Comparison of ENCODE assay signal across 22 cellular contexts in the genomic region with DNA sequence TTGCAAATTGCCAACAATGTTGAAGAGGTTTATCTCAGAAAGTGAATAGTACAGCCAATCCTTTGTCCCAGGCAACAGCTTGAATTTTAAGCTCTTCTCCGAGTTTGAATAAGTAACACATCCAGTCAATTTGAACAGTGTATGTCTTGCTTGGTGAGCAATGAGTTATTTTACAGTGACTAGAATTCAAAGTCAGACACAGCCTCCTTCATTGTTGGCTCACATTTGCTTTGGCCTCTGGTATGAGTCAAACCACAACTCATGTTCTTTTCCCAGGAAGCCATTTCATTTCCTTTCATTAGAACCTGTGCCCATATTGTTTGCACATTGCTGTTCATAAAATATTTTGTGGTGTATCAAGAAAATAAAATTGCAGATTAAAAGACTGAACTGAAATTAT.
DNase-seq lines count a peak whose midpoint lies in the region; ATAC-seq and TF ChIP-seq lines count a peak whose summit lies in the region.
"Had no signal": no experiment of that assay in that cellular context is flagged by ENCODE, and none has a peak within 500 bp of the region (broad histone marks: within the 10 kb centered on the region; RNA-seq: fewer than 3 reads in every experiment).

No MANE protein-coding gene starts in this region.

- TF ChIP-seq POLR2A in sigmoid colon (IDR thresholded peaks at IDR 0.05): no peak

- intact Hi-C loops in sigmoid colon (cut with DNase I): no loop called here

- ATAC-seq in HG02763 (IDR thresholded peaks at IDR 0.05; ENCODE audit: unreplicated experiment) (no peak), HG03442 (IDR thresholded peaks at IDR 0.05; ENCODE audit: unreplicated experiment) (no peak)
- ATAC-seq: body of pancreas, K562, lower lobe of right lung had no signal

- no peaks in the 10 kb centered on the region for H4K20me1 ChIP-seq in Karpas-422 (ENCODE audit: insufficient read depth, low read depth, low read length)

- H3K27me3 ChIP-seq in sigmoid colon (no peaks in the 10 kb centered on the region), Karpas-422 (ENCODE audit: low read length) (no peaks in the 10 kb centered on the region)
- H3K27me3 ChIP-seq: body of pancreas, neural progenitor cell had no signal

- H3K27ac ChIP-seq in sigmoid colon (peak overlapping the region in 3 of 4 donors; percentile 15 to 22 (median 17)), Karpas-422 (ENCODE audit: low read length) (no peak overlapping the region)
- H3K27ac ChIP-seq: body of pancreas, lower lobe of right lung, neural progenitor cell had no signal

- H3K4me2 ChIP-seq in Karpas-422 (ENCODE audit: low read depth, low read length, poor library complexity, severe bottlenecking): no peak overlapping the region
- H3K4me2 ChIP-seq: neural progenitor cell had no signal

- peak; percentile 3 for DNase-seq in HFF-Myc (ENCODE audit: extremely low read depth, low read depth)
- peak; percentile 51 for DNase-seq in amniotic epithelial cell (ENCODE audit: low read depth)
- peak; percentile 23 for DNase-seq in fibroblast of villous mesenchyme (ENCODE audit: low read depth)
- no peak for DNase-seq in sigmoid colon
- DNase-seq in islet precursor cell: no peak
- no peak for DNase-seq in Karpas-422
- DNase-seq: activated CD4-positive, alpha-beta T cell treated with anti-CD3 and anti-CD28 coated beads, Interleukin-2, amount 50 U/mL, for 48 hours; body of pancreas; CD4-positive, CD25-positive, alpha-beta regulatory T cell; GF-D8; GOT3; hypothalamus; lower lobe of right lung; NCI-H1694; NCI-H510A treated with DMSO at 0.1 percent for 48 hours; SHP77; small intestine; T1000 had no signal

- H3K79me2 ChIP-seq in Karpas-422 (ENCODE audit: low read length): no peaks in the 10 kb centered on the region

- H3K4me3 ChIP-seq in HFF-Myc (replicated peaks; ENCODE audit: low read depth, low read length) (no peak overlapping the region), fibroblast of villous mesenchyme (ENCODE audit: low read depth, low read length) (no peak overlapping the region), sigmoid colon (no peak overlapping the region), Karpas-422 (ENCODE audit: low read length) (no peak overlapping the region)
- H3K4me3 ChIP-seq: body of pancreas, K562, lower lobe of right lung, neural progenitor cell had no signal

- TF ChIP-seq CTCF in HFF-Myc (IDR thresholded peaks at IDR 0.05; ENCODE audit: low read depth, low read length, missing control alignments) (no peak), fibroblast of villous mesenchyme (IDR thresholded peaks at IDR 0.05; ENCODE audit: insufficient read depth, low read depth, low read length) (no peak), sigmoid colon (IDR thresholded peaks at IDR 0.05) (no peak)

- H3K36me3 ChIP-seq in sigmoid colon (no peaks in the 10 kb centered on the region), Karpas-422 (ENCODE audit: insufficient read depth, low read length) (no peaks in the 10 kb centered on the region)
- H3K36me3 ChIP-seq: lower lobe of right lung, neural progenitor cell had no signal

- H3K9me3 ChIP-seq in sigmoid colon (no peaks in the 10 kb centered on the region), Karpas-422 (ENCODE audit: low read length) (no peaks in the 10 kb centered on the region)
- H3K9me3 ChIP-seq: body of pancreas, lower lobe of right lung had no signal

- TF ChIP-seq EP300 in sigmoid colon (IDR thresholded peaks at IDR 0.05): no peak

- H3K4me1 ChIP-seq in sigmoid colon (peaks cover 0 to 8% (median 2%) of the 10 kb centered on the region in 4 donors), Karpas-422 (ENCODE audit: low read length) (no peaks in the 10 kb centered on the region)
- H3K4me1 ChIP-seq: body of pancreas, lower lobe of right lung, neural progenitor cell had no signal

- 33 to 67% methylated on average over 1 of the region's 1 CpG for WGBS in sigmoid colon, 2 donors

- no peak overlapping the region for H2AFZ ChIP-seq in Karpas-422 (ENCODE audit: low read length)
- H2AFZ ChIP-seq: neural progenitor cell had no signal

- H3K9ac ChIP-seq in Karpas-422 (ENCODE audit: low read length): no peak overlapping the region
- H3K9ac ChIP-seq: neural progenitor cell had no signal

- H3K9me2 ChIP-seq in Karpas-422 (replicated peaks; ENCODE audit: insufficient read depth, low read length): no peaks in the 10 kb centered on the region

Comparison
In these comparisons a context has a peak if more than half of its experiments do, and no peak if none do; other contexts are left out.
1. DNase-seq: peak in HFF-Myc (single experiment), amniotic epithelial cell (single experiment) and fibroblast of villous mesenchyme (single experiment); none in sigmoid colon (single experiment), islet precursor cell (single experiment) and Karpas-422 (single experiment).